ENCODE assay signal across 8 cellular contexts in the genomic region with DNA sequence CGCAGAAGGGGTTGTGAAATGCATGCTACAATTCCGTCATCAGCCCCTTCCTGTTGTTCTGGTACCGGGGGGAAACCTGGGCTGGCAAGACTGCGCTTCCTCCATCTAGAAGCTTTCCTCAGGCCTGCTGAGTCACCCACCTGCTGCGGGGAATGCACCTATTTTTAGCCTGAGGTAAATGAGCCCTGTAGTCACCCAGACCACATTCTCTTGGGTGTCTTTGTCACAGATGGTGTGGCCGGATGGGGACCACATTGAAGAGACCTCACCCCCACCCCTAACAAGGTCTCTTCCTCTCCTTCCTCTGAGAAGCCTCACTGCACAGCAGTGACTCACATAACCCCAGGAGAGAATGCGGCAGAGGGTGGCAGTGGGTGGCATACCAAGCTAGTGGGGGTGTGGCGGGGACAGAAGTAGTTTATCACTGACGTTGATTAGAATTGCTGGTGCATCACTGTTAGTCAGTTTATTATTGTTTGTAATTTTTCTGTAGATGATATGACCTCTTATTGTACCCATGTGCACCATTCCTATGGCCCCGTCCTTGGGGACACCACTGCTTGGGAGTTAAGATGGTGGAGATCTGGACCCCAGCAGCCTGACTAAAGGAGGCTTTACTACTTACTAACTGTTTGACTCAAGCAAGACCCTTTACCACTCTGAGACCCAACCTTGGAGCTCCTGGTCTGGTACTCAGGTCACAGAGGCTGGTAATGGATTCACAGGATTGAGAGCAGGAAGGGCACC.
A peak's percentile ranks its signal among the peaks of the same experiment; 100 is the strongest.
DNase-seq lines count a peak whose midpoint lies in the region; ATAC-seq and TF ChIP-seq lines count a peak whose summit lies in the region.

No MANE protein-coding gene starts in this region.

- H3K27ac Mint-ChIP-seq in memory B cell (peak overlapping the region; percentile 83), endodermal cell (no peak overlapping the region)

- H3K4me1 Mint-ChIP-seq in memory B cell: peaks cover 37% of the 10 kb centered on the region
- H3K4me1 Mint-ChIP-seq in endodermal cell: peaks cover 21% of the 10 kb centered on the region

- H3K4me3 Mint-ChIP-seq in memory B cell (peak overlapping the region; percentile 28), endodermal cell (no peak overlapping the region)

- H3K36me3 ChIP-seq in suprapubic skin (no peaks in the 10 kb centered on the region), endodermal cell (ENCODE audit: control insufficient read depth, insufficient read depth, low read length) (no peaks in the 10 kb centered on the region)

- ATAC-seq in GM18868 (IDR thresholded peaks at IDR 0.05; ENCODE audit: unreplicated experiment) (peak; percentile 80), HG02981 (IDR thresholded peaks at IDR 0.05; ENCODE audit: unreplicated experiment) (peak; percentile 82), memory B cell (ENCODE audit: low read depth) (peak; percentile 88), left lobe of liver (no peak)

- TF ChIP-seq POLR2A in suprapubic skin (IDR thresholded peaks at IDR 0.05): no peak

- peaks cover 7% of the 10 kb centered on the region for H3K27me3 Mint-ChIP-seq in memory B cell
- peaks cover 2% of the 10 kb centered on the region for H3K27me3 Mint-ChIP-seq in endodermal cell (ENCODE audit: insufficient read depth)

- TF ChIP-seq CTCF in suprapubic skin (IDR thresholded peaks at IDR 0.05): no peak
- no peak for TF ChIP-seq CTCF in endodermal cell (conservative IDR thresholded peaks at IDR 0.05)

- no peak overlapping the region for H3K9ac ChIP-seq in endodermal cell (ENCODE audit: extremely low read depth, low read length, poor library complexity, severe bottlenecking)

- H3K9me3 ChIP-seq in suprapubic skin (no peaks in the 10 kb centered on the region), endodermal cell (ENCODE audit: control insufficient read depth, low read length) (no peaks in the 10 kb centered on the region)

- H3K27ac ChIP-seq in suprapubic skin: peak overlapping the region; percentile 45
- H3K27ac ChIP-seq in endodermal cell (ENCODE audit: low read depth, low read length): no peak overlapping the region

- H3K27me3 ChIP-seq in suprapubic skin (no peaks in the 10 kb centered on the region), endodermal cell (ENCODE audit: control insufficient read depth, insufficient read depth, low read length, poor library complexity, severe bottlenecking) (no peaks in the 10 kb centered on the region)

- H3K9me3 Mint-ChIP-seq in memory B cell: no peaks in the 10 kb centered on the region
- no peaks in the 10 kb centered on the region for H3K9me3 Mint-ChIP-seq in endodermal cell

- no peaks in the 10 kb centered on the region for H3K36me3 Mint-ChIP-seq in memory B cell
- no peaks in the 10 kb centered on the region for H3K36me3 Mint-ChIP-seq in endodermal cell (ENCODE audit: low read depth)

- H3K4me1 ChIP-seq in suprapubic skin (peaks cover 38% of the 10 kb centered on the region), endodermal cell (ENCODE audit: control insufficient read depth, insufficient read depth, low read length) (peaks cover 3% of the 10 kb centered on the region)

- 55% methylated on average over 10 of the region's 10 CpGs for WGBS in suprapubic skin
- 90 to 93% methylated on average over 5 to 9 of the region's 10 CpGs for WGBS in endodermal cell (ENCODE audit: insufficient coverage in 1 of 2, insufficient read length in 1 of 2), 2 experiments

- no peak for TF ChIP-seq EP300 in suprapubic skin (IDR thresholded peaks at IDR 0.05)

- peak; percentile 88 for DNase-seq in RPMI7951 (ENCODE audit: low read depth)
- peak; percentile 84 for DNase-seq in activated gamma-delta T cell treated with anti-CD3 and anti-CD28 coated beads, Interleukin-2, amount 50 U/mL, for 16 hours (ENCODE audit: low read depth)
- peak; percentile 63 to 83 for DNase-seq in memory B cell (ENCODE audit: low spot score in 2 of 2)
- DNase-seq in suprapubic skin (ENCODE audit: low spot score in 2 of 2): no peak
- DNase-seq in endodermal cell: no peak
- DNase-seq in left lobe of liver (ENCODE audit: low spot score): no peak

- H3K4me3 ChIP-seq in suprapubic skin: no peak overlapping the region
- no peak overlapping the region for H3K4me3 ChIP-seq in endodermal cell (ENCODE audit: low read length)

Comparison
In these comparisons a context has a peak if more than half of its experiments do, and no peak if none do; other contexts are left out.
1. DNase-seq: peak in RPMI7951 (single experiment), activated gamma-delta T cell treated with anti-CD3 and anti-CD28 coated beads, Interleukin-2, amount 50 U/mL, for 16 hours (single experiment) and memory B cell (2 of 2); none in suprapubic skin (0 of 2), endodermal cell (single experiment) and left lobe of liver (single experiment).